9 cellular contexts compared by ENCODE assay signal in genomic region chr6:79048611-79049010, GRCh38. TPM values are rescaled to one million over a fixed set of nuclear protein-coding genes. Genes with fewer than 3 reads are reported as not detected.
DNase-seq lines count a peak whose midpoint lies in the region; ATAC-seq and TF ChIP-seq lines count a peak whose summit lies in the region.
"Had no signal": no experiment of that assay in that cellular context is flagged by ENCODE, and none has a peak within 500 bp of the region (broad histone marks: within the 10 kb centered on the region; RNA-seq: fewer than 3 reads in every experiment).

No MANE protein-coding gene starts in this region.

- H3K9me3 Mint-ChIP-seq in Caco-2 (ENCODE audit: unreplicated experiment) = no peaks in the 10 kb centered on the region

- no peak overlapping the region for H3K4me3 Mint-ChIP-seq in Caco-2 (ENCODE audit: unreplicated experiment)

- H3K9me3 ChIP-seq in Caco-2 = no peaks in the 10 kb centered on the region

- DNase-seq in Caco-2 (peak in 1 of 2 experiments; percentile 46), HPDE6-E6E7 (ENCODE audit: extremely low spot score) (peak; percentile 2), left colon (no peak), left cardiac atrium (no peak), activated gamma-delta T cell (lab: John Stamatoyannopoulos, UW) (no peak)
- DNase-seq: central memory CD4-positive, alpha-beta T cell had no signal

- H3K36me3 Mint-ChIP-seq in Caco-2 (ENCODE audit: insufficient read depth, unreplicated experiment) = peaks cover 43% of the 10 kb centered on the region

- H3K27me3 Mint-ChIP-seq in Caco-2 (ENCODE audit: insufficient read depth, unreplicated experiment) = no peaks in the 10 kb centered on the region

- POLR2A ChIA-PET in Caco-2 (lab: Charles Lee) = interaction anchor here (0.6 kb wide), 1 partner anchor 28 kb away, joined by 6 read pairs; no protein-coding TSS in a partner anchor

- BruUV-seq in Caco-2 (replicated peaks; lab: Mats Ljungman, UMichigan) = no TSS peak

- no peak overlapping the region for H3K4me3 ChIP-seq in Caco-2 (ENCODE audit: low read depth, low read length)

- no peak overlapping the region for H3K27ac ChIP-seq in VCaP

- CTCF ChIA-PET in Caco-2 (lab: Charles Lee) = interaction anchor here (0.7 kb wide), 1 partner anchor 13 kb away, joined by 4 read pairs; no protein-coding TSS in a partner anchor

- no peak overlapping the region for H3K27ac Mint-ChIP-seq in Caco-2 (ENCODE audit: unreplicated experiment)

- peaks cover 1% of the 10 kb centered on the region for H3K36me3 ChIP-seq in Caco-2 (ENCODE audit: control insufficient read depth, insufficient read depth, low read length)

- no peaks in the 10 kb centered on the region for H3K27me3 ChIP-seq in Caco-2 (replicated peaks; ENCODE audit: control insufficient read depth, insufficient read depth, low read length)

- no peaks in the 10 kb centered on the region for H3K4me1 Mint-ChIP-seq in Caco-2 (ENCODE audit: low read depth, unreplicated experiment)

- no peaks in the 10 kb centered on the region for H3K4me1 ChIP-seq in Caco-2

- peak; percentile 53 for ATAC-seq in left colon
- ATAC-seq in GM21786 (IDR thresholded peaks at IDR 0.05; ENCODE audit: unreplicated experiment) = no peak
- no peak for ATAC-seq in left cardiac atrium
- ATAC-seq in HG02981 (IDR thresholded peaks at IDR 0.05; ENCODE audit: unreplicated experiment) = no peak

- intact Hi-C loops in Caco-2 (cut with micrococcal nuclease; ENCODE audit: unreplicated experiment) (no loop called here), left colon (cut with DNase I, micrococcal nuclease) (no loop called here), left cardiac atrium (cut with DNase I) (no loop called here)

- TF ChIP-seq CTCF in Caco-2 (IDR thresholded peaks at IDR 0.05; ENCODE audit: insufficient read depth in 1 of 2, low read depth in 1 of 2, low read length in 1 of 2, severe bottlenecking in 1 of 2, unreplicated experiment in 1 of 2) (peak; percentile 47 to 57), VCaP (conservative IDR thresholded peaks at IDR 0.05) (peak; percentile 66)

RNA-seq across cellular contexts. Expression of gene PHIP, which starts 29.4 kb away (rescaled TPM):
- total RNA-seq in Caco-2 (2022) = 31.2 and 32.6 TPM in 2 replicates
- 10 to 100 TPM; 17.9 to 19.2 TPM for total RNA-seq in left colon
- 10 to 100 TPM; 14.6 to 17.1 TPM for total RNA-seq in left cardiac atrium
